Comparison of ENCODE assay signal across 8 cellular contexts in the genomic region with DNA sequence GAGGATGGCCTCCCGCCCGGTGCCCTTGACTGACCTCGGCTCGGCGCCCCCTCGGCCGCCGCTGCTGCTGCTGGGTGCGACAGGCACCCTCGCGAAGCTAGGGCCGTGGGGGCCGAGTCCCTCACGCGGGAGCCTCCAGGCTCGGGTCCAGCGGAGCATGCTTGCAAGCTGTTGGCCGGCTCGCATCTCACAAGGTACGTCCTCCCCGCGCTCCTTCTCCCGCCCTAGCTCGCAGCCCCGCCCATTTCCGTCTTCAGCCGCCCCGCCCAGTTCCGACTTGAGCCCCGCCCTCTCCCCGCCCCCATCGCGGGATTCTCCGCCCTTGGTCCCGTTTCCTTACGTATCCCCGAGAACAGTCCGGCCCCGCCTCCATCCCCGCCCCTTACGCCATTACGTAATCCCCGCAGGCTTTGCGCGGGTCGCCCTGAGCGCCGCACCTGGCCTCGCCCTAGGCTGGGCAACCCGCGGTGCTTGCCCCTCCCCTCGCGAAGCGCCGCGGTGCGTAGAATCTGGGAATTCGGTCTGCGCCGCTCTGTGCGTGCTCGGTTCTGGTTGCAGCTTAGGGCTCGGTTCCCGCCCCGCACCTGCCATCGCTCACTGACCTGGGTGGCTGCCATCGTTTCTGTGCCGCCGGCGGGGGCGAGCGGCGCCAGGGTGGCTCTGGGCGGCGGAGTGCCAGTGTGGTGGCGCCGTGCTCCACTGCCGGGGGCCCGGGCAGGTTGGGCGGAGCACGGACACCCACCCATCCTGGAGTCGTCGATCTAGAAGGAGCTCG. TPM values are rescaled to one million over a fixed set of nuclear protein-coding genes. Genes with fewer than 3 reads are reported as not detected.
DNase-seq lines count a peak whose midpoint lies in the region; ATAC-seq, FAIRE-seq and TF ChIP-seq lines count a peak whose summit lies in the region.

A gene with protein sequence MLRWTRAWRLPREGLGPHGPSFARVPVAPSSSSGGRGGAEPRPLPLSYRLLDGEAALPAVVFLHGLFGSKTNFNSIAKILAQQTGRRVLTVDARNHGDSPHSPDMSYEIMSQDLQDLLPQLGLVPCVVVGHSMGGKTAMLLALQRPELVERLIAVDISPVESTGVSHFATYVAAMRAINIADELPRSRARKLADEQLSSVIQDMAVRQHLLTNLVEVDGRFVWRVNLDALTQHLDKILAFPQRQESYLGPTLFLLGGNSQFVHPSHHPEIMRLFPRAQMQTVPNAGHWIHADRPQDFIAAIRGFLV (minus strand): TSS at position 191 of the 775 bp plus-strand sequence. CDS start 32 bp downstream, at position 159.

- H3K4me1 ChIP-seq in pancreas: peaks cover 17 to 31% (median 30%) of the 10 kb centered on the region in 3 donors
- peaks cover 0 to 38% (median 30%) of the 10 kb centered on the region in 4 donors for H3K4me1 ChIP-seq in tibial artery

- intact Hi-C loops in Right ventricle myocardium inferior (cut with DNase I): no loop called here
- intact Hi-C loops in pancreas (cut with DNase I): no loop called here
- intact Hi-C loops in tibial artery (cut with DNase I; ENCODE audit: low total_unique reads): loop anchor here (5.0 kb wide), 1 partner anchor 71 kb away; the partner anchor contains the start of gene VPS37D

- H3K27me3 ChIP-seq in pancreas (no peaks in the 10 kb centered on the region), tibial artery (no peaks in the 10 kb centered on the region)

- H3K4me3 ChIP-seq in GM12875 (ENCODE audit: low read depth, low read length): peak within 1 kb of the TSS; percentile 81
- H3K4me3 ChIP-seq in pancreas: peak within 1 kb of the TSS; percentile 43 to 95 (median 78)
- H3K4me3 ChIP-seq in tibial artery: peak within 1 kb of the TSS; percentile 74 to 93

- ATAC-seq in HG02763 (IDR thresholded peaks at IDR 0.05; ENCODE audit: unreplicated experiment) (peak; percentile 89), Right ventricle myocardium inferior (peak; percentile 93), pancreas (peak; percentile 70 to 83 (median 77))

- WGBS in pancreas, 2 donors: 0 to 1% methylated on average over 64 to 84 of the region's 84 CpGs

- DNase-seq in NCI-H1417 treated with DMSO at 0.1 percent for 48 hours (lab: John Stamatoyannopoulos, UW) (peak; percentile 95), SW 1271 (lab: John Stamatoyannopoulos, UW) (peak; percentile 71 to 94), Right ventricle myocardium inferior (ENCODE audit: missing footprints) (peak; percentile 98), pancreas (peak; percentile 98 to 100 (median 100)), tibial artery (peak; percentile 96 to 99)
- DNase-seq in activated naive CD8-positive, alpha-beta T cell treated with anti-CD3 and anti-CD28 coated beads, Interleukin-2, amount 50 U/mL, for 16 hours (ENCODE audit: low read depth, low spot score): peak; percentile 97

- no peak for FAIRE-seq in pancreas (lab: Jason Lieb, UNC)

- peaks cover 0 to 8% (median 0%) of the 10 kb centered on the region in 3 donors for H3K36me3 ChIP-seq in pancreas
- peaks cover 0 to 26% (median 6%) of the 10 kb centered on the region in 3 donors for H3K36me3 ChIP-seq in tibial artery

- H3K27ac ChIP-seq in pancreas (peak within 1 kb of the TSS; percentile 100), tibial artery (peak within 1 kb of the TSS; percentile 83 to 89)

- TF ChIP-seq CTCF in GM12875 (IDR thresholded peaks at IDR 0.05; ENCODE audit: borderline replicate concordance, insufficient read depth, low read depth, low read length) (no peak), pancreas (IDR thresholded peaks at IDR 0.05) (no peak), tibial artery (IDR thresholded peaks at IDR 0.05) (no peak)

- no peaks in the 10 kb centered on the region for H3K9me3 ChIP-seq in pancreas
- H3K9me3 ChIP-seq in tibial artery: no peaks in the 10 kb centered on the region

RNA-seq across cellular contexts. Expression of the gene that starts here (rescaled TPM):
- total RNA-seq in Right ventricle myocardium inferior (21.5 TPM), pancreas (10 to 100 TPM; 16.0 to 30.6 (median 22.1) TPM)
- polyA plus RNA-seq in pancreas: 10 to 100 TPM; 91.0 to 95.2 TPM

Comparison
In these comparisons a context has a peak if more than half of its experiments do, and no peak if none do; other contexts are left out.
1. Peak in every context shown above with its lines: DNase-seq, ATAC-seq, H3K4me3 ChIP-seq and H3K27ac ChIP-seq.